Comparison of ENCODE assay signal across 10 cellular contexts in genomic region chr1:36239941-36240637, GRCh38. TPM values are rescaled to one million over a fixed set of nuclear protein-coding genes. Genes with fewer than 3 reads are reported as not detected.
A peak's percentile ranks its signal among the peaks of the same experiment; 100 is the strongest.
DNase-seq lines count a peak whose midpoint lies in the region; ATAC-seq and TF ChIP-seq lines count a peak whose summit lies in the region.
"Had no signal": no experiment of that assay in that cellular context is flagged by ENCODE, and none has a peak within 500 bp of the region (broad histone marks: within the 10 kb centered on the region; RNA-seq: fewer than 3 reads in every experiment).

No MANE protein-coding gene starts in this region.

- ATAC-seq in body of pancreas (peak; percentile 35), left lobe of liver (peak; percentile 84)

- 25 to 26% methylated on average over 4 of the region's 4 CpGs for WGBS in body of pancreas, 2 donors
- WGBS in transverse colon (ENCODE audit: low coverage in 1 of 2), 2 donors: 47 to 54% methylated on average over 3 to 4 of the region's 4 CpGs

- peak; percentile 40 for DNase-seq in activated CD8-positive, alpha-beta memory T cell treated with anti-CD3 and anti-CD28 coated beads for 24 hours
- DNase-seq in activated CD8-positive, alpha-beta memory T cell treated with anti-CD3 and anti-CD28 coated beads, Interleukin-2, amount 50 U/mL, for 48 hours: no peak
- peak in 1 of 4 donors; percentile 10 for DNase-seq in body of pancreas
- peak; percentile 75 for DNase-seq in left lobe of liver (ENCODE audit: low spot score)
- no peak for DNase-seq in transverse colon
- DNase-seq in activated gamma-delta T cell treated with Interleukin-2 at 50 U/mL for 16 hours: no peak
- DNase-seq in occipital lobe (lab: John Stamatoyannopoulos, UW): no peak
- DNase-seq in breast epithelium (ENCODE audit: low spot score in 2 of 2): no peak
- DNase-seq: cerebellar nuclear complex, NCI-H1048 had no signal

- H3K27me3 ChIP-seq in body of pancreas (no peaks in the 10 kb centered on the region), transverse colon (no peaks in the 10 kb centered on the region), breast epithelium (no peaks in the 10 kb centered on the region)

- peaks cover 27% of the 10 kb centered on the region for H3K4me1 ChIP-seq in body of pancreas
- H3K4me1 ChIP-seq in transverse colon: peaks cover 0 to 72% (median 10%) of the 10 kb centered on the region in 4 donors
- peaks cover 0 to 7% of the 10 kb centered on the region in 2 donors for H3K4me1 ChIP-seq in breast epithelium

- no peak for TF ChIP-seq CTCF in body of pancreas (IDR thresholded peaks at IDR 0.05)
- no peak for TF ChIP-seq CTCF in transverse colon (IDR thresholded peaks at IDR 0.05)
- TF ChIP-seq CTCF in breast epithelium (IDR thresholded peaks at IDR 0.05): no peak

- TF ChIP-seq EP300 in transverse colon (IDR thresholded peaks at IDR 0.05; ENCODE audit: low read depth): no peak

- in situ Hi-C loops in transverse colon (cut with MboI; ENCODE audit: low pct_ligation_motif_present in 1 of 4, low pct_unique_long_range_greater_than_20kb in 1 of 4, low sequenced_read_pairs in 3 of 4): no loop called here

- H3K36me3 ChIP-seq in body of pancreas (replicated peaks in 1 of 2; ENCODE audit: insufficient read depth in 1 of 2, low read depth in 2 of 2): peaks cover 0 to 3% of the 10 kb centered on the region in 2 donors
- peaks cover 0 to 13% (median 0%) of the 10 kb centered on the region in 4 donors for H3K36me3 ChIP-seq in transverse colon
- H3K36me3 ChIP-seq in breast epithelium: no peaks in the 10 kb centered on the region

- H3K27ac ChIP-seq in body of pancreas (peak overlapping the region in 1 of 4 donors; percentile 25), transverse colon (peak overlapping the region in 3 of 4 donors; percentile 14 to 41 (median 39)), breast epithelium (peak overlapping the region in 1 of 2 donors; percentile 41)

- H3K9me3 ChIP-seq in body of pancreas (no peaks in the 10 kb centered on the region), transverse colon (no peaks in the 10 kb centered on the region), breast epithelium (no peaks in the 10 kb centered on the region)

- intact Hi-C loops in body of pancreas (cut with DNase I): no loop called here
- intact Hi-C loops in transverse colon (cut with DNase I; ENCODE audit: low total_unique reads): no loop called here
- intact Hi-C loops in breast epithelium (cut with DNase I; ENCODE audit: low total_unique reads): no loop called here

- H3K4me3 ChIP-seq in body of pancreas: no peak overlapping the region
- no peak overlapping the region for H3K4me3 ChIP-seq in transverse colon
- no peak overlapping the region for H3K4me3 ChIP-seq in breast epithelium

- TF ChIP-seq POLR2A in body of pancreas (IDR thresholded peaks at IDR 0.05): no peak
- TF ChIP-seq POLR2A in transverse colon (IDR thresholded peaks at IDR 0.05): no peak
- no peak for TF ChIP-seq POLR2A in breast epithelium (IDR thresholded peaks at IDR 0.05)

RNA-seq across cellular contexts. Expression of gene THRAP3, which starts 15.8 kb away (rescaled TPM):
- total RNA-seq in body of pancreas: 10 to 100 TPM; 27.4 to 32.2 TPM
- 34.8 TPM for total RNA-seq in left lobe of liver
- total RNA-seq in transverse colon: 10 to 100 TPM; 25.8 to 73.7 (median 59.9) TPM
- total RNA-seq in occipital lobe: 80.6 TPM
- 100 to 1,000 TPM in 2 of 3 donors, 10 to 100 TPM in 1; 81.6 to 128 (median 122) TPM for total RNA-seq in breast epithelium

Comparison
In these comparisons a context has a peak if more than half of its experiments do, and no peak if none do; other contexts are left out.
1. DNase-seq: peak in activated CD8-positive, alpha-beta memory T cell treated with anti-CD3 and anti-CD28 coated beads for 24 hours (single experiment) and left lobe of liver (single experiment); none in activated CD8-positive, alpha-beta memory T cell treated with anti-CD3 and anti-CD28 coated beads, Interleukin-2, amount 50 U/mL, for 48 hours (single experiment), transverse colon (single experiment), activated gamma-delta T cell treated with Interleukin-2 at 50 U/mL for 16 hours (single experiment), occipital lobe (single experiment) and breast epithelium (0 of 2).